10 cellular contexts compared by ENCODE assay signal in genomic region chr5:171858303-171858702, GRCh38.
DNase-seq lines count a peak whose midpoint lies in the region; ATAC-seq and TF ChIP-seq lines count a peak whose summit lies in the region.
"Had no signal": no experiment of that assay in that cellular context is flagged by ENCODE, and none has a peak within 500 bp of the region (broad histone marks: within the 10 kb centered on the region; RNA-seq: fewer than 3 reads in every experiment).

No MANE protein-coding gene starts in this region.

- H3K36me3 Mint-ChIP-seq in CD4-positive, CD25-positive, alpha-beta regulatory T cell = peaks cover 26% of the 10 kb centered on the region
- H3K36me3 Mint-ChIP-seq in GM23338 (ENCODE audit: low read depth) = peaks cover 7% of the 10 kb centered on the region
- peaks cover 31% of the 10 kb centered on the region for H3K36me3 Mint-ChIP-seq in activated T-helper 17 cell treated with anti-CD3 and anti-CD28 coated beads, Interleukin-2, amount 50 U/mL, for 72 hours (ENCODE audit: low read depth)

- H3K27me3 Mint-ChIP-seq in CD4-positive, CD25-positive, alpha-beta regulatory T cell = no peaks in the 10 kb centered on the region
- H3K27me3 Mint-ChIP-seq in GM23338 (ENCODE audit: insufficient read depth, low read depth, poor library complexity) = peaks cover 11% of the 10 kb centered on the region
- no peaks in the 10 kb centered on the region for H3K27me3 Mint-ChIP-seq in activated T-helper 17 cell treated with anti-CD3 and anti-CD28 coated beads, Interleukin-2, amount 50 U/mL, for 72 hours
- H3K27me3 Mint-ChIP-seq: memory B cell had no signal

- H3K4me3 ChIP-seq in CD4-positive, CD25-positive, alpha-beta regulatory T cell (ENCODE audit: low read depth, low read length) = no peak overlapping the region
- no peak overlapping the region for H3K4me3 ChIP-seq in GM23338

- no peaks in the 10 kb centered on the region for H3K9me3 ChIP-seq in CD4-positive, CD25-positive, alpha-beta regulatory T cell (ENCODE audit: control insufficient read depth in 2 of 2, low read length in 2 of 2)

- TF ChIP-seq CTCF in GM23338 (conservative IDR thresholded peaks at IDR 0.05; ENCODE audit: low read depth in 2 of 2) = peak; percentile 80 to 87

- H3K27ac Mint-ChIP-seq in CD4-positive, CD25-positive, alpha-beta regulatory T cell = peak overlapping the region in 2 of 3 donors; percentile 65 to 88
- no peak overlapping the region; the same call in 1 of the 2 replicates for H3K27ac Mint-ChIP-seq in GM23338
- peak overlapping the region; percentile 34 for H3K27ac Mint-ChIP-seq in activated T-helper 17 cell treated with anti-CD3 and anti-CD28 coated beads, Interleukin-2, amount 50 U/mL, for 72 hours

- H2AFZ ChIP-seq in GM23338 = no peak overlapping the region

- no peaks in the 10 kb centered on the region for H3K27me3 ChIP-seq in CD4-positive, CD25-positive, alpha-beta regulatory T cell (ENCODE audit: control insufficient read depth, insufficient read depth, low read length)
- H3K27me3 ChIP-seq in GM23338 (ENCODE audit: insufficient read depth) = no peaks in the 10 kb centered on the region

- H3K9me2 ChIP-seq in GM23338 (ENCODE audit: insufficient read depth) = no peaks in the 10 kb centered on the region

- H3F3A ChIP-seq in GM23338 (replicated peaks; ENCODE audit: low read depth) = 0 out of 2 replicates have a peak, but pooled peaks cover 6% of the 10 kb centered on the region

- H3K36me3 ChIP-seq in CD4-positive, CD25-positive, alpha-beta regulatory T cell (ENCODE audit: control insufficient read depth, insufficient read depth, low read length) = peaks cover 26% of the 10 kb centered on the region
- H3K36me3 ChIP-seq in GM23338 (ENCODE audit: insufficient read depth) = no peaks in the 10 kb centered on the region

- H3K4me1 Mint-ChIP-seq in CD4-positive, CD25-positive, alpha-beta regulatory T cell = peaks cover 0 to 14% (median 11%) of the 10 kb centered on the region in 4 donors
- peaks cover 16% of the 10 kb centered on the region for H3K4me1 Mint-ChIP-seq in GM23338
- H3K4me1 Mint-ChIP-seq in activated T-helper 17 cell treated with anti-CD3 and anti-CD28 coated beads, Interleukin-2, amount 50 U/mL, for 72 hours = peaks cover 8% of the 10 kb centered on the region

- no peaks in the 10 kb centered on the region for H3K9me3 Mint-ChIP-seq in CD4-positive, CD25-positive, alpha-beta regulatory T cell
- no peaks in the 10 kb centered on the region for H3K9me3 Mint-ChIP-seq in GM23338
- H3K9me3 Mint-ChIP-seq in activated T-helper 17 cell treated with anti-CD3 and anti-CD28 coated beads, Interleukin-2, amount 50 U/mL, for 72 hours = no peaks in the 10 kb centered on the region

- H4K20me1 ChIP-seq in GM23338 (replicated peaks; ENCODE audit: insufficient read depth) = peaks cover 5% of the 10 kb centered on the region

- H3K4me1 ChIP-seq in CD4-positive, CD25-positive, alpha-beta regulatory T cell (ENCODE audit: control insufficient read depth, insufficient read depth, low read length, poor library complexity, severe bottlenecking) = no peaks in the 10 kb centered on the region
- H3K4me1 ChIP-seq in GM23338 (ENCODE audit: insufficient read depth) = no peaks in the 10 kb centered on the region

- ATAC-seq in CD4-positive, CD25-positive, alpha-beta regulatory T cell (ENCODE audit: low read depth in 2 of 2) = no peak
- ATAC-seq in GM23338 = peak; percentile 83
- ATAC-seq in activated T-helper 17 cell treated with anti-CD3 and anti-CD28 coated beads, Interleukin-2, amount 50 U/mL, for 72 hours (replicated peaks) = peak; percentile 32
- ATAC-seq in left lobe of liver = peak; percentile 46
- ATAC-seq in GM19397 (IDR thresholded peaks at IDR 0.05; ENCODE audit: unreplicated experiment) = no peak

- 0 out of 2 replicates have a peak, but pooled peaks cover 4% of the 10 kb centered on the region for H3K79me2 ChIP-seq in GM23338 (replicated peaks; ENCODE audit: insufficient read depth)

- DNase-seq in CD4-positive, CD25-positive, alpha-beta regulatory T cell = peak in 1 of 3 donors; percentile 18
- DNase-seq in GM23338 (ENCODE audit: low spot score) (peak; percentile 86), left lobe of liver (ENCODE audit: low spot score) (no peak), retina (no peak)
- DNase-seq in stimulated activated CD4-positive, alpha-beta T cell treated with anti-CD3 and anti-CD28 coated beads, Interleukin-12 subunit alpha, Interleukin-12 subunit beta, amount 100 ng/mL, for 4 hours = no peak
- no peak for DNase-seq in stimulated activated CD4-positive, alpha-beta T cell treated with anti-CD3 and anti-CD28 coated beads, Interleukin-4, amount 100 ng/mL, for 1 hour
- DNase-seq: amniotic stem cell had no signal

- H3K4me2 ChIP-seq in GM23338 = no peak overlapping the region

- H3K4me3 Mint-ChIP-seq in CD4-positive, CD25-positive, alpha-beta regulatory T cell = no peak overlapping the region
- no peak overlapping the region for H3K4me3 Mint-ChIP-seq in GM23338
- H3K4me3 Mint-ChIP-seq in activated T-helper 17 cell treated with anti-CD3 and anti-CD28 coated beads, Interleukin-2, amount 50 U/mL, for 72 hours = no peak overlapping the region
- H3K4me3 Mint-ChIP-seq: memory B cell had no signal

- no peak overlapping the region for H3K27ac ChIP-seq in CD4-positive, CD25-positive, alpha-beta regulatory T cell (ENCODE audit: insufficient read depth, low read length, poor library complexity, severe bottlenecking)
- H3K27ac ChIP-seq in GM23338 (ENCODE audit: low read depth) = no peak overlapping the region

TF ChIP-seq in GM23338, 12 proteins besides CTCF, POLR2A, EP300 and RAD21 (continues in another document):
- no peak for TF ChIP-seq REST (IDR thresholded peaks at IDR 0.05; ENCODE audit: unreplicated experiment)
- no peak for TF ChIP-seq ZNF114 (CRISPR knock-in tag; IDR thresholded peaks at IDR 0.05)
- TF ChIP-seq ETS1 (IDR thresholded peaks at IDR 0.05) = no peak
- TF ChIP-seq POLR2AphosphoS5 (IDR thresholded peaks at IDR 0.05; ENCODE audit: low read depth) = no peak
- no peak for TF ChIP-seq EZH2phosphoT487 (IDR thresholded peaks at IDR 0.05; ENCODE audit: unreplicated experiment)
- no peak for TF ChIP-seq JUNB (IDR thresholded peaks at IDR 0.05; ENCODE audit: unreplicated experiment)
- no peak for TF ChIP-seq CREB1 (CRISPR knock-in tag; IDR thresholded peaks at IDR 0.05; ENCODE audit: low read depth)
- TF ChIP-seq STAT1 (IDR thresholded peaks at IDR 0.05; ENCODE audit: unreplicated experiment) = no peak

Comparison
In these comparisons a context has a peak if more than half of its experiments do, and no peak if none do; other contexts are left out.
1. ATAC-seq: peak in GM23338 (single experiment), activated T-helper 17 cell treated with anti-CD3 and anti-CD28 coated beads, Interleukin-2, amount 50 U/mL, for 72 hours (single experiment) and left lobe of liver (single experiment); none in CD4-positive, CD25-positive, alpha-beta regulatory T cell (0 of 2) and GM19397 (single experiment).